Comparison of ENCODE assay signal across 11 cellular contexts in genomic region chr1:26531651-26532131, GRCh38. TPM values are rescaled to one million over a fixed set of nuclear protein-coding genes. Genes with fewer than 3 reads are reported as not detected.
A peak's percentile ranks its signal among the peaks of the same experiment; 100 is the strongest.
DNase-seq lines count a peak whose midpoint lies in the region; ATAC-seq, FAIRE-seq and TF ChIP-seq lines count a peak whose summit lies in the region.
"Had no signal": no experiment of that assay in that cellular context is flagged by ENCODE, and none has a peak within 500 bp of the region (broad histone marks: within the 10 kb centered on the region; RNA-seq: fewer than 3 reads in every experiment).

No MANE protein-coding gene starts in this region.

- H3K36me3 ChIP-seq in BLaER1 treated with 17β-estradiol and CSF1 and Interleukin-3, amounts not matched to agents 10 nM and 100 nM = peaks cover 0 to 23% (median 10%) of the 10 kb centered on the region in 11 experiments; a peak in 17 of 22 replicates
- peaks cover 6% of the 10 kb centered on the region for H3K36me3 ChIP-seq in bronchial epithelial cell (ENCODE audit: control insufficient read depth, insufficient read depth, low read length)
- H3K36me3 ChIP-seq: adrenal gland, uterus had no signal

- peak overlapping the region in 10 of 11 experiments; percentile 79 to 99 (median 84); a peak in 20 of 22 replicates for H3K27ac ChIP-seq in BLaER1 treated with 17β-estradiol and CSF1 and Interleukin-3, amounts not matched to agents 10 nM and 100 nM
- H3K27ac ChIP-seq: uterus had no signal

- ATAC-seq in HG03460 (IDR thresholded peaks at IDR 0.05; ENCODE audit: unreplicated experiment) = no peak

- no peaks in the 10 kb centered on the region for H3K9me3 Mint-ChIP-seq in mesothelial cell of epicardium

- FAIRE-seq in bronchial epithelial cell (lab: Jason Lieb, UNC) = no peak

- no peak for TF ChIP-seq CTCF in LNCaP clone FGC (IDR thresholded peaks at IDR 0.05; ENCODE audit: control insufficient read depth, extremely low read depth, insufficient read depth)
- no peak for TF ChIP-seq CTCF in bronchial epithelial cell (IDR thresholded peaks at IDR 0.05; ENCODE audit: insufficient read depth, low read length, severe bottlenecking)
- TF ChIP-seq CTCF in mesothelial cell of epicardium (IDR thresholded peaks at IDR 0.05; ENCODE audit: unreplicated experiment) = no peak

- H3K4me3 ChIP-seq in BLaER1 treated with 17β-estradiol and CSF1 and Interleukin-3, amounts not matched to agents 10 nM and 100 nM = peak overlapping the region; percentile 84 to 99 (median 96)
- peak overlapping the region; percentile 75 for H3K4me3 ChIP-seq in LNCaP clone FGC (ENCODE audit: low read depth, low read length)
- peak overlapping the region; percentile 65 for H3K4me3 ChIP-seq in bronchial epithelial cell (ENCODE audit: low read depth, low read length)
- H3K4me3 ChIP-seq: uterus had no signal

- no peaks in the 10 kb centered on the region for H3K27me3 ChIP-seq in BLaER1 treated with 17β-estradiol and CSF1 and Interleukin-3, amounts not matched to agents 10 nM and 100 nM
- H3K27me3 ChIP-seq in bronchial epithelial cell (ENCODE audit: control insufficient read depth, insufficient read depth, low read length) = no peaks in the 10 kb centered on the region
- H3K27me3 ChIP-seq: adrenal gland, uterus had no signal

- peaks cover 11 to 55% (median 34%) of the 10 kb centered on the region in 11 experiments; a peak in 17 of 22 replicates for H4K20me1 ChIP-seq in BLaER1 treated with 17β-estradiol and CSF1 and Interleukin-3, amounts not matched to agents 10 nM and 100 nM

- no peaks in the 10 kb centered on the region for H3K36me3 Mint-ChIP-seq in mesothelial cell of epicardium

- no peaks in the 10 kb centered on the region for H3K9me3 ChIP-seq in BLaER1 treated with 17β-estradiol and CSF1 and Interleukin-3, amounts not matched to agents 10 nM and 100 nM (replicated peaks in 1 of 11)
- H3K9me3 ChIP-seq: adrenal gland, uterus had no signal

- peak overlapping the region; percentile 89 for H3K27ac Mint-ChIP-seq in mesothelial cell of epicardium

- peaks cover 22% of the 10 kb centered on the region for H3K4me1 Mint-ChIP-seq in mesothelial cell of epicardium

- no peaks in the 10 kb centered on the region for H3K27me3 Mint-ChIP-seq in mesothelial cell of epicardium (ENCODE audit: low read depth)

- DNase-seq in LNCaP clone FGC (ENCODE audit: low read depth) (peak; percentile 34), bronchial epithelial cell (ENCODE audit: low read depth) (peak; percentile 38), mesothelial cell of epicardium (ENCODE audit: low spot score in 2 of 2, unreplicated experiment in 2 of 2) (no peak), hypothalamus (lab: John Stamatoyannopoulos, UW) (no peak), SHP77 treated with DMSO at 0.1 percent for 48 hours (lab: John Stamatoyannopoulos, UW) (no peak), NCI-H446 treated with DMSO at 0.1 percent for 48 hours (lab: John Stamatoyannopoulos, UW) (no peak)
- DNase-seq: NCI-H1694, uterus had no signal

- peak overlapping the region; percentile 72 for H3K4me3 Mint-ChIP-seq in mesothelial cell of epicardium

- peak overlapping the region; percentile 88 to 96 (median 91) for H3K9ac ChIP-seq in BLaER1 treated with 17β-estradiol and CSF1 and Interleukin-3, amounts not matched to agents 10 nM and 100 nM

- peaks cover 63 to 74% (median 70%) of the 10 kb centered on the region in 10 experiments for H3K4me1 ChIP-seq in BLaER1 treated with 17β-estradiol and CSF1 and Interleukin-3, amounts not matched to agents 10 nM and 100 nM
- H3K4me1 ChIP-seq: uterus had no signal

- peak overlapping the region; percentile 97 to 100 (median 99) for H3K4me2 ChIP-seq in BLaER1 treated with 17β-estradiol and CSF1 and Interleukin-3, amounts not matched to agents 10 nM and 100 nM

RNA-seq across cellular contexts. Expression of gene RPS6KA1, which starts 2.1 kb away (rescaled TPM):
- 35.5 and 61.3 TPM in 2 replicates for total RNA-seq in bronchial epithelial cell
- total RNA-seq in mesothelial cell of epicardium = 18.1 to 20.2 TPM (median 19.4 TPM) in 3 replicates

RNA-seq across cellular contexts. Expression of gene HMGN2, which starts 59.5 kb away (rescaled TPM):
- 87.9 and 283 TPM in 2 replicates for total RNA-seq in bronchial epithelial cell
- 466 to 497 TPM (median 481 TPM) in 3 replicates for total RNA-seq in mesothelial cell of epicardium

Comparison
In these comparisons a context has a peak if more than half of its experiments do, and no peak if none do; other contexts are left out.
1. DNase-seq: peak in LNCaP clone FGC (single experiment) and bronchial epithelial cell (single experiment); none in mesothelial cell of epicardium (0 of 2), hypothalamus (0 of 51), SHP77 treated with DMSO at 0.1 percent for 48 hours (single experiment) and NCI-H446 treated with DMSO at 0.1 percent for 48 hours (single experiment).
2. Peak in every context shown above with its lines, with median percentiles within 50 percentile points of each other: H3K4me3 ChIP-seq.